ENCODE assay signal across 8 cellular contexts in genomic region chr14:26984318-26985177, GRCh38.
DNase-seq lines count a peak whose midpoint lies in the region; ATAC-seq and TF ChIP-seq lines count a peak whose summit lies in the region.

No MANE protein-coding gene starts in this region.

- DNase-seq in BE2C (peak; percentile 67), NCI-H1930 (lab: John Stamatoyannopoulos, UW) (peak; percentile 12 to 29), UCSD-AML1 (lab: John Stamatoyannopoulos, UW; ENCODE audit: unreplicated experiment) (peak; percentile 7), head of caudate nucleus (peak; percentile 21 to 92 (median 74)), pulmonary artery endothelial cell (ENCODE audit: low read depth, low spot score) (peak; percentile 10)

- H3K4me1 ChIP-seq in BE2C: no peaks in the 10 kb centered on the region

- H3K36me3 ChIP-seq in BE2C: no peaks in the 10 kb centered on the region

- intact Hi-C loops in head of caudate nucleus (cut with DNase I): loop anchor here (10.0 kb wide), 1 partner anchor 590 kb away; no protein-coding TSS in a partner anchor

- peak; percentile 84 for TF ChIP-seq CTCF in BE2C (IDR thresholded peaks at IDR 0.05; ENCODE audit: low read depth, low read length)

- peak; percentile 73 for ATAC-seq in GM18909 (IDR thresholded peaks at IDR 0.05; ENCODE audit: poor library complexity, unreplicated experiment)
- ATAC-seq in GM21528 (IDR thresholded peaks at IDR 0.05; ENCODE audit: low FRiP score, unreplicated experiment): no peak
- no peak for ATAC-seq in GM21515 (IDR thresholded peaks at IDR 0.05; ENCODE audit: unreplicated experiment)

- no peaks in the 10 kb centered on the region for H3K9me3 ChIP-seq in BE2C

- no peaks in the 10 kb centered on the region for H3K27me3 ChIP-seq in BE2C

- H3K4me3 ChIP-seq in BE2C (ENCODE audit: low read depth, low read length): no peak overlapping the region

Comparison
In these comparisons a context has a peak if more than half of its experiments do, and no peak if none do; other contexts are left out.
1. DNase-seq: peak in every context shown above with its lines; median percentile 74 in head of caudate nucleus; 67 in BE2C; 20 in NCI-H1930; 10 in pulmonary artery endothelial cell; 7 in UCSD-AML1.